ENCODE assay signal across 1 cellular context in genomic region chr12:20220339-20220738, GRCh38.
TF ChIP-seq lines count a peak whose summit lies in the region.

No MANE protein-coding gene starts in this region.

TF ChIP-seq in GM23338, 12 proteins besides CTCF, POLR2A, EP300 and RAD21 (continued from another document):
- TF ChIP-seq REST (IDR thresholded peaks at IDR 0.05; ENCODE audit: unreplicated experiment) (no peak), POLR2AphosphoS5 (IDR thresholded peaks at IDR 0.05; ENCODE audit: low read depth) (no peak), EZH2 (IDR thresholded peaks at IDR 0.05; ENCODE audit: low read depth, unreplicated experiment) (no peak), ZNF462 (CRISPR knock-in tag; IDR thresholded peaks at IDR 0.05) (no peak), ZNF114 (CRISPR knock-in tag; IDR thresholded peaks at IDR 0.05) (no peak)
TF ChIP-seq in GM23338: peak in this region for 0.
